In the genomic region with DNA sequence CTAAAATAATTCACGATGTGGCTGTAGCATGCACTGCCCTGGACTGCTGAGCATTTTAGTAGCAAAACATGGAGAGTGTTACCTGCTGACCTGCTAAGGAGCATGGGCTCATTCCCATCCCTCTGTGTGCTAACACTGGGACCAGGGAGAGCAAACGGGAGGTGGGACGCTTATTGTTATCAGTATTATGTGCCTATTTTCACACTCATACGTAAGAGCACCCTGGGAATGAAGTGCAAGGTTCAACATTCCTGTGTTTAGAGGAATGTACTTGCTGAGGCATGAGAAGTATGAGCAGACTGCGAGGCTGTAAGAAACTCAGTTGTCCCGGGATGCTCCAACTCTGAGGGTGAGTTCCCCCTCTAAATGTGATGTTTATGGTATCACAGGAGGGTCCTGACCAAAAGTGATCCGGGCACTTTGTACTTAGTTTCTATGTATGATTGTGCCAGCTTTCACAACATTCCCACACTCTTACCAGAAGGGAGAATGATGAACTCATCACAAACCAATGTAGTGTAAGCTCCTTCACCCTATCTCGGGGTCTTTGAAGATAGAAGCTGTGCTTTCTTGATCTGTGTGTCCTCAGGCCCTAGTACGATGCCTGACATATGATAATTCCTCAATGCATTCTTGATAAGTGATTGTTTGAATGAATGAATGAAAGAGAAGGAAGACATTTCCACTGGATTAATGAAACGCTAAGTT, we compare ENCODE assay signal across 24 cellular contexts.
DNase-seq lines count a peak whose midpoint lies in the region; ATAC-seq and TF ChIP-seq lines count a peak whose summit lies in the region.
"Had no signal": no experiment of that assay in that cellular context is flagged by ENCODE, and none has a peak within 500 bp of the region (broad histone marks: within the 10 kb centered on the region; RNA-seq: fewer than 3 reads in every experiment).

No MANE protein-coding gene starts in this region.

- peak overlapping the region; percentile 50; the same call in 1 of the 2 replicates for H3K4me2 ChIP-seq in IMR-90 (ENCODE audit: low read depth, low read length)

- H3K79me1 ChIP-seq in IMR-90 (ENCODE audit: low read depth in 1 of 2, low read length in 2 of 2), result no peaks in the 10 kb centered on the region

- intact Hi-C loops in IMR-90 (cut with micrococcal nuclease) (no loop called here), left ventricle myocardium inferior (cut with micrococcal nuclease) (no loop called here), transverse colon (cut with DNase I; ENCODE audit: low total_unique reads) (no loop called here)

- peaks cover 67% of the 10 kb centered on the region for H3K27me3 ChIP-seq in IMR-90 (ENCODE audit: control insufficient read depth, insufficient read depth, low read length)
- peaks cover 5% of the 10 kb centered on the region for H3K27me3 ChIP-seq in left ventricle myocardium inferior (ENCODE audit: low read depth)
- H3K27me3 ChIP-seq in transverse colon, result no peaks in the 10 kb centered on the region
- H3K27me3 ChIP-seq: testis had no signal

- no peaks in the 10 kb centered on the region for H3K9me1 ChIP-seq in IMR-90 (ENCODE audit: insufficient read depth, low read length)

- H3K36me3 ChIP-seq in IMR-90 (ENCODE audit: control insufficient read depth, insufficient read depth, low read length) (no peaks in the 10 kb centered on the region), left ventricle myocardium inferior (no peaks in the 10 kb centered on the region), transverse colon (no peaks in the 10 kb centered on the region)
- H3K36me3 ChIP-seq: esophagus squamous epithelium had no signal

- H3K4me1 Mint-ChIP-seq in endothelial cell (ENCODE audit: unreplicated experiment), result peaks cover 14% of the 10 kb centered on the region
- H3K4me1 Mint-ChIP-seq: mesothelial cell of epicardium; naive thymus-derived CD8-positive, alpha-beta T cell had no signal

- no peak overlapping the region for H2BK15ac ChIP-seq in IMR-90 (ENCODE audit: low read depth, low read length)

- H2AK5ac ChIP-seq in IMR-90 (ENCODE audit: low read depth, low read length), result no peak overlapping the region

- H3K9me3 Mint-ChIP-seq in endothelial cell (ENCODE audit: unreplicated experiment), result no peaks in the 10 kb centered on the region
- H3K9me3 Mint-ChIP-seq: activated naive CD4-positive, alpha-beta T cell treated with anti-CD3 and anti-CD28 coated beads for 36 hours; mesothelial cell of epicardium; naive thymus-derived CD8-positive, alpha-beta T cell had no signal

- no peak overlapping the region for H3K9ac ChIP-seq in IMR-90 (ENCODE audit: low read depth, low read length)
- H3K9ac ChIP-seq: parathyroid adenoma had no signal

- DNase-seq in IMR-90 (peak; percentile 33), choroid plexus epithelial cell (ENCODE audit: low read depth) (peak; percentile 87), left ventricle myocardium inferior (no peak), renal cortical epithelial cell (ENCODE audit: low read depth) (peak; percentile 11), nucleus accumbens (lab: John Stamatoyannopoulos, UW) (no peak), transverse colon (no peak), endothelial cell (ENCODE audit: low spot score) (no peak)
- DNase-seq: activated CD4-positive, alpha-beta T cell treated with anti-CD3 and anti-CD28 coated beads for 48 hours; activated naive CD4-positive, alpha-beta T cell treated with anti-CD3 and anti-CD28 coated beads for 36 hours; amygdala; effector memory CD4-positive, alpha-beta T cell; EL; esophagus squamous epithelium; naive thymus-derived CD8-positive, alpha-beta T cell; NCI-H1092 treated with DMSO at 0.1 percent for 48 hours; NCI-H2029 treated with DMSO at 0.1 percent for 48 hours; NCI-H226; NCI-H774; stimulated activated naive CD4-positive, alpha-beta T cell treated with Interleukin-2 at 50 U/mL for 16 hours; testis had no signal

- no peak overlapping the region for H3K4me3 Mint-ChIP-seq in endothelial cell (ENCODE audit: unreplicated experiment)
- H3K4me3 Mint-ChIP-seq: activated naive CD4-positive, alpha-beta T cell treated with anti-CD3 and anti-CD28 coated beads for 36 hours; mesothelial cell of epicardium; naive thymus-derived CD8-positive, alpha-beta T cell had no signal

- H3K4me3 ChIP-seq in IMR-90 (ENCODE audit: insufficient read depth, low read depth, low read length), result no peak overlapping the region
- H3K4me3 ChIP-seq in choroid plexus epithelial cell (ENCODE audit: low read depth, low read length), result no peak overlapping the region
- H3K4me3 ChIP-seq in left ventricle myocardium inferior, result peak overlapping the region; percentile 17
- no peak overlapping the region for H3K4me3 ChIP-seq in transverse colon
- H3K4me3 ChIP-seq: esophagus squamous epithelium, testis had no signal

- CTCF ChIA-PET in IMR-90 (lab: Yijun Ruan, JAX), result interaction anchor here (1.6 kb wide), 1 partner anchor 11 kb away, joined by 4 read pairs; no protein-coding TSS in a partner anchor

- TF ChIP-seq POLR2A in IMR-90 (IDR thresholded peaks at IDR 0.05; ENCODE audit: low read depth, low read length), result no peak
- no peak for TF ChIP-seq POLR2A in transverse colon (IDR thresholded peaks at IDR 0.05)

- no peak for TF ChIP-seq CTCF in IMR-90 (conservative IDR thresholded peaks at IDR 0.05; ENCODE audit: low read depth, low read length)
- no peak for TF ChIP-seq CTCF in choroid plexus epithelial cell (conservative IDR thresholded peaks at IDR 0.05; ENCODE audit: low read depth, low read length)
- no peak for TF ChIP-seq CTCF in left ventricle myocardium inferior (IDR thresholded peaks at IDR 0.05; ENCODE audit: borderline replicate concordance)
- no peak for TF ChIP-seq CTCF in transverse colon (IDR thresholded peaks at IDR 0.05)
- no peak for TF ChIP-seq CTCF in endothelial cell (IDR thresholded peaks at IDR 0.05; ENCODE audit: unreplicated experiment)

- WGBS in IMR-90 (ENCODE audit: extremely low coverage in 2 of 2, insufficient read length in 1 of 2), 2 experiments, result 70% methylated on average over 2 of the region's 10 CpGs; no CpG with 5 or more reads in 1 of the 2 experiments
- 66 to 72% methylated on average over 6 to 10 of the region's 10 CpGs for WGBS in transverse colon (ENCODE audit: low coverage in 1 of 2), 2 donors

- no peak for TF ChIP-seq RAD21 in IMR-90 (IDR thresholded peaks at IDR 0.05; ENCODE audit: low read length)

- no peak overlapping the region for H2AK9ac ChIP-seq in IMR-90 (replicated peaks; ENCODE audit: low read depth, low read length, poor library complexity)

- H4K91ac ChIP-seq in IMR-90 (ENCODE audit: insufficient read depth, low read depth, low read length), result no peak overlapping the region

- no peak overlapping the region for H3K56ac ChIP-seq in IMR-90 (ENCODE audit: extremely low read depth, insufficient read depth, low read length)

- no peak overlapping the region for H3K14ac ChIP-seq in IMR-90 (replicated peaks; ENCODE audit: low read depth, low read length)

- H3K9me3 ChIP-seq in IMR-90 (ENCODE audit: control insufficient read depth, insufficient read depth, low read length) (no peaks in the 10 kb centered on the region), left ventricle myocardium inferior (replicated peaks) (no peaks in the 10 kb centered on the region), transverse colon (no peaks in the 10 kb centered on the region)
- H3K9me3 ChIP-seq: esophagus squamous epithelium, testis had no signal

- BruUV-seq in IMR-90 (replicated peaks; lab: Mats Ljungman, UMichigan), result no TSS peak

- H3K36me3 Mint-ChIP-seq in endothelial cell (ENCODE audit: low read depth, unreplicated experiment), result no peaks in the 10 kb centered on the region
- H3K36me3 Mint-ChIP-seq: mesothelial cell of epicardium; naive thymus-derived CD8-positive, alpha-beta T cell had no signal

- POLR2A ChIA-PET in IMR-90 (lab: Charles Lee; ENCODE audit: unreplicated experiment), result no interaction called here

- H3K27ac Mint-ChIP-seq in endothelial cell (ENCODE audit: unreplicated experiment), result no peak overlapping the region
- H3K27ac Mint-ChIP-seq: activated naive CD4-positive, alpha-beta T cell treated with anti-CD3 and anti-CD28 coated beads for 36 hours; mesothelial cell of epicardium; naive thymus-derived CD8-positive, alpha-beta T cell had no signal

- H3K27ac ChIP-seq in IMR-90 (ENCODE audit: insufficient read depth, low read length) (no peak overlapping the region), left ventricle myocardium inferior (replicated peaks) (peak overlapping the region; percentile 84), transverse colon (no peak overlapping the region)
- H3K27ac ChIP-seq: esophagus squamous epithelium, testis had no signal

- H2BK20ac ChIP-seq in IMR-90 (ENCODE audit: low read depth, low read length), result no peak overlapping the region

- no peaks in the 10 kb centered on the region for H3K27me3 Mint-ChIP-seq in endothelial cell (ENCODE audit: unreplicated experiment)

- TF ChIP-seq EP300 in transverse colon (IDR thresholded peaks at IDR 0.05; ENCODE audit: low read depth), result no peak

- H3K4me1 ChIP-seq in IMR-90 (ENCODE audit: control insufficient read depth, insufficient read depth, low read length) (peaks cover 2% of the 10 kb centered on the region), left ventricle myocardium inferior (peaks cover 31% of the 10 kb centered on the region), transverse colon (no peaks in the 10 kb centered on the region)
- H3K4me1 ChIP-seq: testis had no signal

- H2BK5ac ChIP-seq in IMR-90 (ENCODE audit: low read depth, low read length, poor library complexity, severe bottlenecking), result no peak overlapping the region

- in situ Hi-C loops in IMR-90 (cut with MboI; ENCODE audit: low sequenced_read_pairs), result loop anchor here (5.0 kb wide), 1 partner anchor 176 kb away; no protein-coding TSS in a partner anchor
- in situ Hi-C loops in transverse colon (cut with MboI; ENCODE audit: low pct_ligation_motif_present in 1 of 4, low pct_unique_long_range_greater_than_20kb in 1 of 4, low sequenced_read_pairs in 3 of 4), result no loop called here

- H2BK120ac ChIP-seq in IMR-90 (ENCODE audit: low read depth, low read length), result no peak overlapping the region

- no peak overlapping the region for H3K4ac ChIP-seq in IMR-90 (ENCODE audit: low read depth, low read length)

- H4K20me1 ChIP-seq in IMR-90 (ENCODE audit: insufficient read depth, low read length), result no peaks in the 10 kb centered on the region

- no peak overlapping the region for H2AFZ ChIP-seq in IMR-90 (replicated peaks; ENCODE audit: low read length, poor library complexity)
- H2AFZ ChIP-seq: parathyroid adenoma had no signal

- H4K5ac ChIP-seq in IMR-90 (ENCODE audit: low read depth, low read length), result no peak overlapping the region

- ATAC-seq in IMR-90 (ENCODE audit: low read depth), result peak; percentile 81
- ATAC-seq: HCT116; naive thymus-derived CD8-positive, alpha-beta T cell; sciatic nerve had no signal

- dilution Hi-C loops in IMR-90 (cut with HindIII; ENCODE audit: low sequenced_read_pairs, unreplicated experiment), result no loop called here

- no peak overlapping the region for H3K18ac ChIP-seq in IMR-90 (ENCODE audit: low read depth, low read length)

- no peak overlapping the region for H4K8ac ChIP-seq in IMR-90 (ENCODE audit: low read depth in 2 of 2, low read length in 2 of 2)

- H3K23ac ChIP-seq in IMR-90 (ENCODE audit: low read depth, low read length), result no peak overlapping the region

Comparison
In these comparisons a context has a peak if more than half of its experiments do, and no peak if none do; other contexts are left out.
1. DNase-seq: peak in IMR-90 (single experiment), choroid plexus epithelial cell (single experiment) and renal cortical epithelial cell (single experiment); none in left ventricle myocardium inferior (single experiment), nucleus accumbens (0 of 56), transverse colon (single experiment) and endothelial cell (single experiment).